19 cellular contexts compared by ENCODE assay signal in genomic region chr2:45932278-45932975, GRCh38.
DNase-seq lines count a peak whose midpoint lies in the region; ATAC-seq and TF ChIP-seq lines count a peak whose summit lies in the region.
"Had no signal": no experiment of that assay in that cellular context is flagged by ENCODE, and none has a peak within 500 bp of the region (broad histone marks: within the 10 kb centered on the region; RNA-seq: fewer than 3 reads in every experiment).

No MANE protein-coding gene starts in this region.

- no peak overlapping the region for H4K5ac ChIP-seq in IMR-90 (ENCODE audit: low read depth, low read length)

- H3K4me2 ChIP-seq in IMR-90 (ENCODE audit: low read depth, low read length), result no peak overlapping the region
- H3K4me2 ChIP-seq: neural progenitor cell had no signal

- no peak overlapping the region for H3K23ac ChIP-seq in IMR-90 (ENCODE audit: low read depth, low read length)

- H3K27me3 ChIP-seq in IMR-90 (ENCODE audit: control insufficient read depth, insufficient read depth, low read length), result no peaks in the 10 kb centered on the region
- H3K27me3 ChIP-seq: ascending aorta, neural progenitor cell, suprapubic skin had no signal

- ATAC-seq in IMR-90 (ENCODE audit: low read depth), result no peak

- H3K27me3 Mint-ChIP-seq in progenitor cell of endocrine pancreas (peaks cover 6% of the 10 kb centered on the region), mesothelial cell of epicardium (ENCODE audit: low read depth) (no peaks in the 10 kb centered on the region)
- H3K27me3 Mint-ChIP-seq: CD4-positive, alpha-beta T cell had no signal

- H3K4me3 ChIP-seq in IMR-90 (ENCODE audit: insufficient read depth, low read depth, low read length), result no peak overlapping the region
- no peak overlapping the region for H3K4me3 ChIP-seq in astrocyte of the spinal cord (ENCODE audit: low read depth, low read length)
- H3K4me3 ChIP-seq: ascending aorta, neural progenitor cell, suprapubic skin had no signal

- TF ChIP-seq POLR2A in IMR-90 (IDR thresholded peaks at IDR 0.05; ENCODE audit: low read depth, low read length), result no peak

- no TSS peak for BruUV-seq in IMR-90 (replicated peaks; lab: Mats Ljungman, UMichigan)

- no peaks in the 10 kb centered on the region for H4K20me1 ChIP-seq in IMR-90 (ENCODE audit: insufficient read depth, low read length)

- no peak overlapping the region for H3K9ac ChIP-seq in IMR-90 (ENCODE audit: low read depth, low read length)
- H3K9ac ChIP-seq: neural progenitor cell had no signal

- H3K9me1 ChIP-seq in IMR-90 (ENCODE audit: insufficient read depth, low read length), result peaks cover 15% of the 10 kb centered on the region

- TF ChIP-seq CTCF in IMR-90 (conservative IDR thresholded peaks at IDR 0.05; ENCODE audit: low read depth, low read length) (no peak), astrocyte of the spinal cord (IDR thresholded peaks at IDR 0.05; ENCODE audit: low read depth, low read length) (no peak), progenitor cell of endocrine pancreas (IDR thresholded peaks at IDR 0.05; ENCODE audit: unreplicated experiment) (no peak), mesothelial cell of epicardium (IDR thresholded peaks at IDR 0.05; ENCODE audit: unreplicated experiment) (no peak), RWPE1 (conservative IDR thresholded peaks at IDR 0.05; ENCODE audit: low read depth) (no peak)

- 83% methylated on average over 1 of the region's 8 CpGs; no CpG with 5 or more reads in 1 of the 2 experiments for WGBS in IMR-90 (ENCODE audit: extremely low coverage in 2 of 2, insufficient read length in 1 of 2), 2 experiments

- no peak overlapping the region for H4K8ac ChIP-seq in IMR-90 (ENCODE audit: low read depth in 2 of 2, low read length in 2 of 2)

- H2BK20ac ChIP-seq in IMR-90 (ENCODE audit: low read depth, low read length), result no peak overlapping the region

- H3K4me3 Mint-ChIP-seq in progenitor cell of endocrine pancreas (ENCODE audit: low read depth) (no peak overlapping the region), mesothelial cell of epicardium (no peak overlapping the region)
- H3K4me3 Mint-ChIP-seq: CD4-positive, alpha-beta T cell; neural progenitor cell had no signal

- H2AFZ ChIP-seq in IMR-90 (replicated peaks; ENCODE audit: low read length, poor library complexity), result no peak overlapping the region
- H2AFZ ChIP-seq: neural progenitor cell had no signal

- in situ Hi-C loops in IMR-90 (cut with MboI; ENCODE audit: low sequenced_read_pairs), result loop anchor here (10.0 kb wide), 1 partner anchor 158 kb away; no protein-coding TSS in a partner anchor
- in situ Hi-C loops in astrocyte of the spinal cord (cut with HindIII; ENCODE audit: low sequenced_read_pairs), result no loop called here

- dilution Hi-C loops in IMR-90 (cut with HindIII; ENCODE audit: low sequenced_read_pairs, unreplicated experiment), result loop anchor here (25.0 kb wide), 1 partner anchor 295 kb away; no protein-coding TSS in a partner anchor

- H3K27ac ChIP-seq in IMR-90 (ENCODE audit: insufficient read depth, low read length), result no peak overlapping the region
- no peak overlapping the region for H3K27ac ChIP-seq in RWPE1
- H3K27ac ChIP-seq: ascending aorta, neural progenitor cell, suprapubic skin, WERI-Rb-1 had no signal

- CTCF ChIA-PET in IMR-90 (lab: Yijun Ruan, JAX) (interaction anchor here (0.5 to 0.6 kb wide), 2 partner anchors 88 to 353 kb away, joined by 4 to 5 read pairs; no protein-coding TSS in a partner anchor), RWPE1 (lab: Yijun Ruan, JAX) (no interaction called here)

- no peak overlapping the region for H3K14ac ChIP-seq in IMR-90 (replicated peaks; ENCODE audit: low read depth, low read length)

- H3K27ac Mint-ChIP-seq in progenitor cell of endocrine pancreas (no peak overlapping the region), mesothelial cell of epicardium (no peak overlapping the region)
- H3K27ac Mint-ChIP-seq: CD4-positive, alpha-beta T cell; neural progenitor cell had no signal

- H3K79me1 ChIP-seq in IMR-90 (ENCODE audit: low read depth in 1 of 2, low read length in 2 of 2), result peaks cover 0 to 19% of the 10 kb centered on the region in 2 experiments; a peak in 1 of 4 replicates

- DNase-seq in AG20443 (ENCODE audit: low spot score), result peak; percentile 49
- DNase-seq in IMR-90, result peak; percentile 88
- peak; percentile 36 for DNase-seq in astrocyte of the spinal cord (ENCODE audit: low read depth, low spot score)
- peak; percentile 63 for DNase-seq in iris pigment epithelial cell (ENCODE audit: low read depth)
- DNase-seq in progenitor cell of endocrine pancreas (ENCODE audit: low spot score, unreplicated experiment), result no peak
- no peak for DNase-seq in mesothelial cell of epicardium (ENCODE audit: low spot score in 2 of 2, unreplicated experiment in 2 of 2)
- DNase-seq in ecto neural progenitor cell (ENCODE audit: low spot score), result no peak
- DNase-seq in RWPE1 (ENCODE audit: low spot score), result no peak
- DNase-seq: activated CD4-positive, alpha-beta T cell treated with anti-CD3 and anti-CD28 coated beads, Interleukin-2, amount 50 U/mL, for 48 hours; activated naive CD4-positive, alpha-beta T cell; CD4-positive, alpha-beta T cell; KG1; NCI-H1417 treated with DMSO at 0.1 percent for 48 hours; NCI-H69; stimulated activated CD8-positive, alpha-beta memory T cell treated with anti-CD3 and anti-CD28 coated beads, Interleukin-4, amount 100 ng/mL, for 48 hours; WERI-Rb-1 had no signal

- H2BK15ac ChIP-seq in IMR-90 (ENCODE audit: low read depth, low read length), result no peak overlapping the region

- H3K36me3 ChIP-seq in IMR-90 (ENCODE audit: control insufficient read depth, insufficient read depth, low read length), result no peaks in the 10 kb centered on the region
- H3K36me3 ChIP-seq: ascending aorta, neural progenitor cell, suprapubic skin, WERI-Rb-1 had no signal

- no peak overlapping the region for H2BK120ac ChIP-seq in IMR-90 (ENCODE audit: low read depth, low read length)

- H3K36me3 Mint-ChIP-seq in progenitor cell of endocrine pancreas (ENCODE audit: insufficient read depth) (no peaks in the 10 kb centered on the region), mesothelial cell of epicardium (peaks cover 5% of the 10 kb centered on the region)

- H3K4ac ChIP-seq in IMR-90 (ENCODE audit: low read depth, low read length), result no peak overlapping the region

- H3K18ac ChIP-seq in IMR-90 (ENCODE audit: low read depth, low read length), result no peak overlapping the region

- H2AK5ac ChIP-seq in IMR-90 (ENCODE audit: low read depth, low read length), result no peak overlapping the region

- H3K9me3 Mint-ChIP-seq in progenitor cell of endocrine pancreas (ENCODE audit: low read depth) (no peaks in the 10 kb centered on the region), mesothelial cell of epicardium (peaks cover 16% of the 10 kb centered on the region)
- H3K9me3 Mint-ChIP-seq: CD4-positive, alpha-beta T cell; neural progenitor cell had no signal

- no peak overlapping the region for H2BK5ac ChIP-seq in IMR-90 (ENCODE audit: low read depth, low read length, poor library complexity, severe bottlenecking)

- H4K91ac ChIP-seq in IMR-90 (ENCODE audit: insufficient read depth, low read depth, low read length), result no peak overlapping the region

- intact Hi-C loops in IMR-90 (cut with micrococcal nuclease), result loop anchor here (10.0 kb wide), 1 partner anchor 948 kb away; no protein-coding TSS in a partner anchor

- H3K4me1 Mint-ChIP-seq in progenitor cell of endocrine pancreas (ENCODE audit: low read depth) (no peaks in the 10 kb centered on the region), mesothelial cell of epicardium (peaks cover 13% of the 10 kb centered on the region)

- POLR2A ChIA-PET in IMR-90 (lab: Charles Lee; ENCODE audit: unreplicated experiment) (no interaction called here), RWPE1 (lab: Yijun Ruan, JAX; ENCODE audit: low non-redundant PET) (no interaction called here)

- TF ChIP-seq RAD21 in IMR-90 (IDR thresholded peaks at IDR 0.05; ENCODE audit: low read length), result no peak

- H3K9me3 ChIP-seq in IMR-90 (ENCODE audit: control insufficient read depth, insufficient read depth, low read length), result no peaks in the 10 kb centered on the region
- H3K9me3 ChIP-seq: ascending aorta, suprapubic skin had no signal

- H2AK9ac ChIP-seq in IMR-90 (replicated peaks; ENCODE audit: low read depth, low read length, poor library complexity), result no peak overlapping the region

- H3K4me1 ChIP-seq in IMR-90 (ENCODE audit: control insufficient read depth, insufficient read depth, low read length), result peaks cover 6% of the 10 kb centered on the region
- H3K4me1 ChIP-seq: neural progenitor cell had no signal

- no peak overlapping the region for H3K56ac ChIP-seq in IMR-90 (ENCODE audit: extremely low read depth, insufficient read depth, low read length)

TF ChIP-seq in IMR-90, 13 proteins besides CTCF, POLR2A, EP300 and RAD21:
- TF ChIP-seq MAFK (IDR thresholded peaks at IDR 0.05; ENCODE audit: low read depth, low read length), result peak; percentile 66
- TF ChIP-seq MAZ (IDR thresholded peaks at IDR 0.05; ENCODE audit: borderline replicate concordance, low read depth, low read length), result no peak
- TF ChIP-seq FOS (IDR thresholded peaks at IDR 0.05; ENCODE audit: low read depth, low read length), result peak; percentile 28; the same call in 1 of the 2 replicates
- peak; percentile 90 for TF ChIP-seq NFE2L2 (IDR thresholded peaks at IDR 0.05; ENCODE audit: low read depth, low read length)
- TF ChIP-seq SMC3 (IDR thresholded peaks at IDR 0.05; ENCODE audit: low read depth, low read length), result peak; percentile 7; the same call in 1 of the 2 replicates
- peak; percentile 67 for TF ChIP-seq CEBPB (IDR thresholded peaks at IDR 0.05; ENCODE audit: low read depth, low read length)

Comparison
In these comparisons a context has a peak if more than half of its experiments do, and no peak if none do; other contexts are left out.
1. DNase-seq: peak in AG20443 (single experiment), IMR-90 (single experiment), astrocyte of the spinal cord (single experiment) and iris pigment epithelial cell (single experiment); none in progenitor cell of endocrine pancreas (single experiment), mesothelial cell of epicardium (0 of 2), ecto neural progenitor cell (single experiment) and RWPE1 (single experiment).